2 cellular contexts compared by ENCODE assay signal in the genomic region with DNA sequence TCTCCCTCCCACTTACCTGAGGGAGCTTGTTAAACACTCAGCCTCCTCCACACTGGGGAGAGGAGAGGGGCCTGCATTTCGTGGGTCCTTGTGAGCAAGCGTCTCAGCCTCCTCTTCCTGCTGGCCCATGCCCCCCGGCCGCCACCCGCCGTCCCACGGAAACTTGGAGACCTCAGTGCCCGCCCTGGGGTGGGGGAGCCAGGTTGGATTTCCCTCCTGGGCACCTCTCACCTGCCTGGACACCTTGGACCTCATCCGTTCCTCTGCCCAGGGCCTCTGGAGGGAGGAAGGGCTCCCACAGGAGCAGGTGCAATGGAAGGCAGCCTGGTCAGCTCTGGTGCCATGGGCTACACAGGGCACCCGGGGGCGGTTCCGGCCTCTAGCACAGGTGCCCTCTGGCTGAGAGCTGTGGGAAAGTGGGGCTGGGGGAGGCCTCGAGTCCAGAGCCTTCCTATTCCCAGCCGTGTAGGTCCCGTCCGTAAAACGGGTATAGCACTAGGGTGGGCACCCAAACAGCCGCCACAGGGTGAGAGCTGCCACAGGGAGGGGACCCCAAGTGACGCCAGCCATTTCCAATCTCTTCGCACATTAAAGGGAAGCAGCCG.
TF ChIP-seq lines count a peak whose summit lies in the region.

No MANE protein-coding gene starts in this region.

TF ChIP-seq in HEK293, 187 proteins besides CTCF, POLR2A, EP300 and RAD21:
- peak; percentile 21; the same call in 1 of the 2 replicates for TF ChIP-seq EGR2 (tag by site-specific recombination; IDR thresholded peaks at IDR 0.05; ENCODE audit: low read depth)
- TF ChIP-seq REPIN1 (tag by site-specific recombination; IDR thresholded peaks at IDR 0.05; ENCODE audit: low read depth), result no peak

TF ChIP-seq in K562, 482 proteins besides CTCF, POLR2A, EP300 and RAD21:
- TF ChIP-seq TAF7 (tag; IDR thresholded peaks at IDR 0.05) (no peak), POLR2G (IDR thresholded peaks at IDR 0.05; ENCODE audit: low read depth, low read length) (peak; percentile 57)
